Comparison of ENCODE assay signal across 16 cellular contexts in genomic region chr4:7312691-7313090, GRCh38.
A peak's percentile ranks its signal among the peaks of the same experiment; 100 is the strongest.
DNase-seq lines count a peak whose midpoint lies in the region; ATAC-seq and TF ChIP-seq lines count a peak whose summit lies in the region.
"Had no signal": no experiment of that assay in that cellular context is flagged by ENCODE, and none has a peak within 500 bp of the region (broad histone marks: within the 10 kb centered on the region; RNA-seq: fewer than 3 reads in every experiment).

No MANE protein-coding gene starts in this region.

- H3K79me1 ChIP-seq in mesendoderm (ENCODE audit: low read length), result no peaks in the 10 kb centered on the region

- H3K79me2 ChIP-seq in mesendoderm (ENCODE audit: control insufficient read depth, insufficient read depth, low read length), result no peaks in the 10 kb centered on the region

- no peak overlapping the region for H3K27ac ChIP-seq in right cardiac atrium (ENCODE audit: low read length)
- H3K27ac ChIP-seq in cingulate gyrus (ENCODE audit: low read depth, low read length), result peak overlapping the region; percentile 100
- H3K27ac ChIP-seq in vagina, result peak overlapping the region; percentile 60
- no peak overlapping the region for H3K27ac ChIP-seq in mesendoderm (ENCODE audit: low read depth, low read length)
- H3K27ac ChIP-seq: C4-2B, HL-60 had no signal

- ATAC-seq in right cardiac atrium, result no peak
- ATAC-seq in left cardiac atrium, result no peak
- ATAC-seq in T-helper 17 cell, result no peak

- no peak for TF ChIP-seq POLR2A in vagina (IDR thresholded peaks at IDR 0.05)

- H3K56ac ChIP-seq in mesendoderm (ENCODE audit: low read length), result no peak overlapping the region

- H3K4ac ChIP-seq in mesendoderm (ENCODE audit: low read depth, low read length), result no peak overlapping the region

- intact Hi-C loops in right cardiac atrium (cut with DNase I) (no loop called here), left cardiac atrium (cut with DNase I) (no loop called here), vagina (cut with DNase I) (no loop called here)

- no peak overlapping the region for H2BK120ac ChIP-seq in mesendoderm (ENCODE audit: low read depth, low read length)

- H3K9me3 ChIP-seq in right cardiac atrium (ENCODE audit: control insufficient read depth, low read length) (no peaks in the 10 kb centered on the region), vagina (no peaks in the 10 kb centered on the region), T-helper 17 cell (ENCODE audit: control insufficient read depth, low read length, poor library complexity, severe bottlenecking) (no peaks in the 10 kb centered on the region)
- H3K9me3 ChIP-seq: HAP-1 had no signal

- no peak overlapping the region for H2AK5ac ChIP-seq in mesendoderm (ENCODE audit: low read length)

- no peak overlapping the region for H3K9ac ChIP-seq in mesendoderm (ENCODE audit: low read length)

- 84% methylated on average over 7 of the region's 7 CpGs for WGBS in right cardiac atrium
- no CpG with 5 or more reads among the region's 7 CpGs for WGBS in mesendoderm (ENCODE audit: extremely low coverage, insufficient coverage, low lambda C conversion rate)

- H3K4me3 Mint-ChIP-seq in neural crest cell (no peak overlapping the region), T-helper 17 cell (no peak overlapping the region)
- H3K4me3 Mint-ChIP-seq: B cell; CD4-positive, alpha-beta memory T cell had no signal

- no peak for TF ChIP-seq CTCF in neural crest cell (conservative IDR thresholded peaks at IDR 0.05)
- no peak for TF ChIP-seq CTCF in vagina (IDR thresholded peaks at IDR 0.05)

- H4K8ac ChIP-seq in mesendoderm (ENCODE audit: low read depth, low read length), result no peak overlapping the region

- no peak overlapping the region for H3K4me2 ChIP-seq in mesendoderm (ENCODE audit: low read length)

- no peaks in the 10 kb centered on the region for H3K27me3 Mint-ChIP-seq in neural crest cell (ENCODE audit: low read depth)
- H3K27me3 Mint-ChIP-seq in T-helper 17 cell, result peaks cover 41% of the 10 kb centered on the region

- H3K18ac ChIP-seq in mesendoderm (ENCODE audit: low read length), result no peak overlapping the region

- H3K4me3 ChIP-seq in right cardiac atrium (ENCODE audit: low read length) (no peak overlapping the region), vagina (no peak overlapping the region), mesendoderm (ENCODE audit: low read length) (no peak overlapping the region)
- H3K4me3 ChIP-seq: HAP-1 had no signal

- no peaks in the 10 kb centered on the region for H3K27me3 ChIP-seq in right cardiac atrium (ENCODE audit: control insufficient read depth, insufficient read depth)
- H3K27me3 ChIP-seq in vagina, result no peaks in the 10 kb centered on the region
- H3K27me3 ChIP-seq in mesendoderm (ENCODE audit: insufficient read depth, low read length, poor library complexity), result no peaks in the 10 kb centered on the region

- H3K9me3 Mint-ChIP-seq in neural crest cell, result no peaks in the 10 kb centered on the region

- H3K4me1 Mint-ChIP-seq in neural crest cell, result peaks cover 5% of the 10 kb centered on the region
- no peaks in the 10 kb centered on the region for H3K4me1 Mint-ChIP-seq in T-helper 17 cell
- H3K4me1 Mint-ChIP-seq: B cell; CD4-positive, alpha-beta memory T cell had no signal

- H3K27ac Mint-ChIP-seq in neural crest cell (ENCODE audit: unreplicated experiment), result peak overlapping the region; percentile 50
- H3K27ac Mint-ChIP-seq in T-helper 17 cell, result no peak overlapping the region
- H3K27ac Mint-ChIP-seq: B cell had no signal

- H3K36me3 ChIP-seq in vagina, result no peaks in the 10 kb centered on the region
- no peaks in the 10 kb centered on the region for H3K36me3 ChIP-seq in mesendoderm (ENCODE audit: control insufficient read depth, insufficient read depth, low read length)
- H3K36me3 ChIP-seq: HAP-1 had no signal

- H3K36me3 Mint-ChIP-seq in neural crest cell (ENCODE audit: low read depth) (no peaks in the 10 kb centered on the region), T-helper 17 cell (ENCODE audit: low read depth) (peaks cover 8% of the 10 kb centered on the region)
- H3K36me3 Mint-ChIP-seq: CD4-positive, alpha-beta memory T cell had no signal

- H3K23ac ChIP-seq in mesendoderm (ENCODE audit: low read length), result no peak overlapping the region

- H4K5ac ChIP-seq in mesendoderm (ENCODE audit: low read length), result no peak overlapping the region

- H2BK5ac ChIP-seq in mesendoderm (ENCODE audit: low read length), result no peak overlapping the region

- DNase-seq in right cardiac atrium, result peak in 2 of 3 donors; percentile 12 to 22
- DNase-seq in left cardiac atrium, result no peak
- no peak for DNase-seq in neural crest cell (ENCODE audit: low read depth, low spot score)
- DNase-seq in vagina (ENCODE audit: extremely low spot score in 2 of 2), result no peak
- no peak for DNase-seq in mesendoderm
- no peak for DNase-seq in T-helper 17 cell
- DNase-seq in NOMO-1 (lab: John Stamatoyannopoulos, UW; ENCODE audit: unreplicated experiment in 2 of 2), result no peak
- DNase-seq: CD4-positive, alpha-beta memory T cell; DMS153; DMS79 treated with DMSO at 0.1 percent for 48 hours; GDM1 had no signal

- H3K4me1 ChIP-seq in right cardiac atrium (ENCODE audit: control insufficient read depth, insufficient read depth, low read length) (no peaks in the 10 kb centered on the region), vagina (peaks cover 15% of the 10 kb centered on the region), mesendoderm (ENCODE audit: control insufficient read depth, low read depth, low read length) (no peaks in the 10 kb centered on the region)
- H3K4me1 ChIP-seq: HAP-1 had no signal

- no peak overlapping the region for H2BK15ac ChIP-seq in mesendoderm (replicated peaks; ENCODE audit: low read depth)

Comparison
In these comparisons a context has a peak if more than half of its experiments do, and no peak if none do; other contexts are left out.
1. DNase-seq: peak in right cardiac atrium (2 of 3); none in left cardiac atrium (single experiment), neural crest cell (single experiment), vagina (0 of 2), mesendoderm (single experiment), T-helper 17 cell (0 of 3) and NOMO-1 (0 of 2).
2. H3K27ac ChIP-seq: peak in cingulate gyrus (single experiment) and vagina (single experiment); none in right cardiac atrium (single experiment) and mesendoderm (single experiment).